Comparison of ENCODE assay signal across 13 cellular contexts in the genomic region with DNA sequence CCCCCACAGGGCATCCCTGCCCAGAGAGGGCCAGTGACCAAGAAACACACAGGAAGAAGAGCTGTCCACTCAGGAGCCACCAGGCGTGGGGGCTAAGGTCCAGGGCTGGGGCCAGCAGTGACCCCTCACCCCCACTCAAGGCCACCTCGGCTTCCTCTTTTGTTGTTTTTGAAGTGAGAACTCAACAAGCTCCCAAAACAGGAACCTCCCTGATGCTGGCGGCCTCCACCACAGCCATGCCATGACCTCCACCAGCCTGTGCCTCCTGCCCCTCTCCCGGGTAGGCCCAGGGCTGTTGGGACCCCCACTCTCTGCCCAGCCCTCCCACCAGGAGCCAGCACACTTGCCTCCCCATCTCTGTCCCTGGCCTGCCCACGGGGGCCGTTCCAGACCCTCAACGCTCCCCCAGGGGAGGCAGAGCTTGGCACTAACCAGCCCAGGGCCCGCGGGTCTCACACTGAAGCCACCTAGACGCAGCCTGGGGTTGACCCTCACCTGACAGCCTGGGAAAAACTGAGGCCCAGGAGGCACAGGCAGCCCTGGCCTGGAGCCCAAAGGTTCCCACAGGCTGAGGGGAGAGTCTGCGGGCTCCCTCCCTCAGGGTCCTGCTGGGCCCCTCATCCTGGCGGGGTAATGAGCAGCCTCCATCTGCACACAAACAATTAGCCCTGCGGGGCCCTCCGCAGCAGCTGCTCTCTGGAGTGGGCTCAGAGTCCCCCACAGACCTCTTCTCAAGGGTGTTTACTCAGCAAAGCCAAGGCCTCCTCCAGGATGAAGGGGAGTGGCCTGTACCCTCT. TPM values are rescaled to one million over a fixed set of nuclear protein-coding genes. Genes with fewer than 3 reads are reported as not detected.
DNase-seq lines count a peak whose midpoint lies in the region; ATAC-seq and TF ChIP-seq lines count a peak whose summit lies in the region.
"Had no signal": no experiment of that assay in that cellular context is flagged by ENCODE, and none has a peak within 500 bp of the region (broad histone marks: within the 10 kb centered on the region; RNA-seq: fewer than 3 reads in every experiment).

No MANE protein-coding gene starts in this region.

- peaks cover 1% of the 10 kb centered on the region for H3K4me1 ChIP-seq in right cardiac atrium (ENCODE audit: control insufficient read depth, insufficient read depth, low read length)
- peaks cover 50% of the 10 kb centered on the region for H3K4me1 ChIP-seq in testis
- H3K4me1 ChIP-seq: parathyroid adenoma had no signal

- peak overlapping the region; percentile 64 for H3K4me3 Mint-ChIP-seq in dendritic cell treated with granulocyte-macrophage colony-stimulating factor and Interleukin-4, amounts not matched to agents 40 ng/mL and 50 ng/mL, for 4 days

- no peaks in the 10 kb centered on the region for H3K9me3 Mint-ChIP-seq in dendritic cell treated with granulocyte-macrophage colony-stimulating factor and Interleukin-4, amounts not matched to agents 40 ng/mL and 50 ng/mL, for 4 days
- no peaks in the 10 kb centered on the region for H3K9me3 Mint-ChIP-seq in activated naive CD4-positive, alpha-beta T cell treated with anti-CD3 and anti-CD28 coated beads, Interleukin-2, amount 50 U/mL, for 72 hours

- H3K27ac ChIP-seq in right cardiac atrium (ENCODE audit: low read length) (no peak overlapping the region), testis (no peak overlapping the region)
- H3K27ac ChIP-seq: parathyroid adenoma had no signal

- no peaks in the 10 kb centered on the region for H3K36me3 ChIP-seq in testis (ENCODE audit: low read depth, missing control alignments)

- intact Hi-C loops in right cardiac atrium (cut with DNase I) (no loop called here), cardiac septum (cut with DNase I) (no loop called here), testis (cut with DNase I; ENCODE audit: low total_unique reads) (no loop called here)
- intact Hi-C loops in dendritic cell treated with granulocyte-macrophage colony-stimulating factor and Interleukin-4, amounts not matched to agents 40 ng/mL and 50 ng/mL, for 4 days (cut with micrococcal nuclease) = loop anchor here (2.0 to 5.0 kb wide), 2 partner anchors 35 to 39 kb away; a partner anchor contains a TSS

- H3K27ac Mint-ChIP-seq in dendritic cell treated with granulocyte-macrophage colony-stimulating factor and Interleukin-4, amounts not matched to agents 40 ng/mL and 50 ng/mL, for 4 days = peak overlapping the region; percentile 91
- H3K27ac Mint-ChIP-seq in activated naive CD4-positive, alpha-beta T cell treated with anti-CD3 and anti-CD28 coated beads, Interleukin-2, amount 50 U/mL, for 72 hours = peak overlapping the region in 1 of 2 donors; percentile 50

- no peaks in the 10 kb centered on the region for H3K9me3 ChIP-seq in right cardiac atrium (ENCODE audit: control insufficient read depth, low read length)
- H3K9me3 ChIP-seq in testis = no peaks in the 10 kb centered on the region

- 85% methylated on average over 14 of the region's 14 CpGs for WGBS in right cardiac atrium
- WGBS in testis, 2 donors = 79 to 86% methylated on average over 10 to 14 of the region's 14 CpGs

- H3K27me3 ChIP-seq in right cardiac atrium (ENCODE audit: control insufficient read depth, insufficient read depth) = no peaks in the 10 kb centered on the region
- no peaks in the 10 kb centered on the region for H3K27me3 ChIP-seq in testis

- H3K4me3 ChIP-seq in right cardiac atrium (ENCODE audit: low read length) (no peak overlapping the region), testis (no peak overlapping the region)

- peaks cover 100% of the 10 kb centered on the region for H3K4me1 Mint-ChIP-seq in dendritic cell treated with granulocyte-macrophage colony-stimulating factor and Interleukin-4, amounts not matched to agents 40 ng/mL and 50 ng/mL, for 4 days (ENCODE audit: low read depth)

- H3K27me3 Mint-ChIP-seq in dendritic cell treated with granulocyte-macrophage colony-stimulating factor and Interleukin-4, amounts not matched to agents 40 ng/mL and 50 ng/mL, for 4 days = no peaks in the 10 kb centered on the region

- H3K36me3 Mint-ChIP-seq in dendritic cell treated with granulocyte-macrophage colony-stimulating factor and Interleukin-4, amounts not matched to agents 40 ng/mL and 50 ng/mL, for 4 days (ENCODE audit: low read depth) = peaks cover 87% of the 10 kb centered on the region
- H3K36me3 Mint-ChIP-seq in activated naive CD4-positive, alpha-beta T cell treated with anti-CD3 and anti-CD28 coated beads, Interleukin-2, amount 50 U/mL, for 72 hours = no peaks in the 10 kb centered on the region

- ATAC-seq in right cardiac atrium (no peak), HG03457 (IDR thresholded peaks at IDR 0.05; ENCODE audit: unreplicated experiment) (no peak)
- ATAC-seq in activated naive CD4-positive, alpha-beta T cell treated with anti-CD3 and anti-CD28 coated beads, Interleukin-2, amount 50 U/mL, for 72 hours = no peak

- no peak for TF ChIP-seq CTCF in testis (IDR thresholded peaks at IDR 0.05)

- DNase-seq in right cardiac atrium = peak; percentile 32 to 77 (median 69)
- no peak for DNase-seq in cardiac septum (ENCODE audit: low spot score)
- DNase-seq in NCI-H2171 treated with DMSO at 0.1 percent for 48 hours (lab: John Stamatoyannopoulos, UW) = peak; percentile 96
- no peak for DNase-seq in activated naive CD4-positive, alpha-beta T cell treated with anti-CD3 and anti-CD28 coated beads, Interleukin-2, amount 50 U/mL, for 72 hours (ENCODE audit: low spot score in 2 of 2)
- no peak for DNase-seq in cerebellum (ENCODE audit: low spot score)
- DNase-seq in testis = no peak
- DNase-seq: activated CD4-positive, alpha-beta T cell treated with anti-CD3 and anti-CD28 coated beads for 1 hour; activated T-cell treated with anti-CD3 and anti-CD28 coated beads, Interleukin-2, amount 50 U/mL, for 48 hours; stimulated activated CD8-positive, alpha-beta memory T cell treated with anti-CD3 and anti-CD28 coated beads, Interleukin-4, amount 100 ng/mL, for 48 hours; SW 1271 had no signal

- no peak for TF ChIP-seq POLR2A in testis (IDR thresholded peaks at IDR 0.05)

RNA-seq across cellular contexts. Expression of a gene that starts 7.6 kb away (rescaled TPM):
- 100 to 1,000 TPM; 120 to 154 (median 126) TPM for total RNA-seq in right cardiac atrium
- polyA plus RNA-seq in right cardiac atrium = 101 TPM
- total RNA-seq in cardiac septum = 172 TPM
- 100 to 1,000 TPM; 111 to 113 TPM for total RNA-seq in activated naive CD4-positive, alpha-beta T cell treated with anti-CD3 and anti-CD28 coated beads, Interleukin-2, amount 50 U/mL, for 72 hours
- total RNA-seq in cerebellum = 70.9 TPM
- 100 to 1,000 TPM; 106 to 125 TPM for total RNA-seq in testis
- polyA plus RNA-seq in testis (ENCODE audit: insufficient read depth, low read depth, low replicate concordance) = 68.2 TPM

RNA-seq across cellular contexts. Expression of a gene that starts 13.0 kb away (rescaled TPM):
- 1 to 10 TPM; 6.0 to 7.7 (median 6.6) TPM for total RNA-seq in right cardiac atrium
- polyA plus RNA-seq in right cardiac atrium = 5.3 TPM
- 8.6 TPM for total RNA-seq in cardiac septum
- total RNA-seq in activated naive CD4-positive, alpha-beta T cell treated with anti-CD3 and anti-CD28 coated beads, Interleukin-2, amount 50 U/mL, for 72 hours = 1 to 10 TPM; 2.0 to 2.9 TPM
- total RNA-seq in cerebellum = 0.73 TPM
- total RNA-seq in testis = 1 to 10 TPM; 6.1 to 8.4 TPM
- polyA plus RNA-seq in testis (ENCODE audit: insufficient read depth, low read depth, low replicate concordance) = 7.1 TPM

RNA-seq across cellular contexts. Expression of a gene that starts 35.0 kb away (rescaled TPM):
- total RNA-seq in right cardiac atrium (10 to 100 TPM; 74.6 to 88.5 (median 85.1) TPM), cardiac septum (50.9 TPM), cerebellum (16.9 TPM), testis (100 to 1,000 TPM; 236 to 247 TPM)
- polyA plus RNA-seq in right cardiac atrium (201 TPM), testis (ENCODE audit: insufficient read depth, low read depth, low replicate concordance) (99.5 TPM)
- 10 to 100 TPM; 86.1 to 87.1 TPM for total RNA-seq in activated naive CD4-positive, alpha-beta T cell treated with anti-CD3 and anti-CD28 coated beads, Interleukin-2, amount 50 U/mL, for 72 hours

Comparison
In these comparisons a context has a peak if more than half of its experiments do, and no peak if none do; other contexts are left out.
1. DNase-seq: peak in right cardiac atrium (3 of 3) and NCI-H2171 treated with DMSO at 0.1 percent for 48 hours (single experiment); none in cardiac septum (single experiment), activated naive CD4-positive, alpha-beta T cell treated with anti-CD3 and anti-CD28 coated beads, Interleukin-2, amount 50 U/mL, for 72 hours (0 of 2), cerebellum (single experiment) and testis (single experiment).